In the genomic region with DNA sequence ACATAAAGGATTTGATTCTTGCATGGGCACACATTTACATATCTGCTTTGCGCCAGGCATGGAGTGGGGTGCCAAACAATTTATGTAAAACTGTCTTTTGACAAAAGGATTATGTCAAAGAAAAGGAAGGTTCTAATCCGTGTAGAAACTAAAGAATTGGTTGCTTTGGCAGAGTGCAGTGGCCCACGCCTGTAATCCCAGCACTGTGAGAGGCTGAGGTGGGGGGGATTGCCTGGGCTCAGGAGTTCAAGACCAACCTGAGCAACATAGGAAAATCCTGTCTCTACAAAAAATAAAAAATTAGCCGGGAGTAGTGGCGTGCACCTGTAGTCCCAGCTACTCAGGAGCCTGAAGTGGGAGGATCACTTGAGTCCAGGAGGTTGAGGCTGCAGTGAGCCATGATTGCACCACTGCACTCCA, we compare ENCODE assay signal across 1 cellular context.
TF ChIP-seq lines count a peak whose summit lies in the region.

No MANE protein-coding gene starts in this region.

TF ChIP-seq in H1, 55 proteins besides CTCF, POLR2A, EP300 and RAD21:
- TF ChIP-seq JUN (IDR thresholded peaks at IDR 0.05; ENCODE audit: low read depth, low read length) (no peak), ASH2L (IDR thresholded peaks at IDR 0.05; ENCODE audit: low read length) (no peak), CHD2 (IDR thresholded peaks at IDR 0.05; ENCODE audit: low read length) (no peak), RBBP5 (IDR thresholded peaks at IDR 0.05; ENCODE audit: borderline replicate concordance, low read depth, low read length) (no peak), SP2 (IDR thresholded peaks at IDR 0.05; ENCODE audit: low read length) (no peak), SIN3A (conservative IDR thresholded peaks at IDR 0.05 in 1 of 2, IDR thresholded peaks at IDR 0.05 in 1 of 2; ENCODE audit: low read depth in 1 of 2, low read length in 2 of 2) (no peak), GTF2F1 (IDR thresholded peaks at IDR 0.05; ENCODE audit: borderline replicate concordance, low read depth, low read length) (no peak), TAF7 (optimal IDR thresholded peaks at IDR 0.05; ENCODE audit: borderline replicate concordance, low read depth, low read length) (no peak), SRF (IDR thresholded peaks at IDR 0.05; ENCODE audit: low read depth, low read length) (no peak), FOSL1 (IDR thresholded peaks at IDR 0.05; ENCODE audit: insufficient read depth, low read depth, low read length) (no peak), SIRT6 (IDR thresholded peaks at IDR 0.05; ENCODE audit: low read length) (no peak)
- TF ChIP-seq, protein P1, sequence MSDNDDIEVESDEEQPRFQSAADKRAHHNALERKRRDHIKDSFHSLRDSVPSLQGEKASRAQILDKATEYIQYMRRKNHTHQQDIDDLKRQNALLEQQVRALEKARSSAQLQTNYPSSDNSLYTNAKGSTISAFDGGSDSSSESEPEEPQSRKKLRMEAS (IDR thresholded peaks at IDR 0.05) = no peak
